ENCODE assay signal across 38 cellular contexts in genomic region chr11:83858694-83859093, GRCh38.
"Had no signal": no experiment of that assay in that cellular context is flagged by ENCODE, and none has a peak within 500 bp of the region (broad histone marks: within the 10 kb centered on the region; RNA-seq: fewer than 3 reads in every experiment).

No MANE protein-coding gene starts in this region.

- H3K36me3 Mint-ChIP-seq: activated naive CD4-positive, alpha-beta T cell treated with anti-CD3 and anti-CD28 coated beads, Interleukin-2, amount 50 U/mL, for 24 hours; activated naive CD8-positive, alpha-beta T cell; activated naive CD8-positive, alpha-beta T cell treated with anti-CD3 and anti-CD28 coated beads for 36 hours; activated naive CD8-positive, alpha-beta T cell treated with anti-CD3 and anti-CD28 coated beads, Interleukin-2, amount 10 ng/mL, durations not matched to agents 7 days and 5 days had no signal

- H3K27ac ChIP-seq: adrenal gland, ascending aorta, body of pancreas, brain microvascular endothelial cell, breast epithelium, cardiac muscle cell had no signal

- H3K4me3 ChIP-seq: adrenal gland, ascending aorta, body of pancreas, breast epithelium, cardiac muscle cell had no signal

- DNase-seq: activated effector memory CD4-positive, alpha-beta T cell treated with anti-CD3 and anti-CD28 coated beads, Interleukin-2, amount 50 U/mL, for 16 hours; activated effector memory CD4-positive, alpha-beta T cell treated with Interleukin-2 at 50 U/mL for 16 hours; activated gamma-delta T cell; activated gamma-delta T cell treated with Interleukin-2 at 50 U/mL for 16 hours; activated naive CD4-positive, alpha-beta T cell; activated naive CD4-positive, alpha-beta T cell treated with anti-CD3 and anti-CD28 coated beads for 36 hours; activated naive CD4-positive, alpha-beta T cell treated with anti-CD3 and anti-CD28 coated beads, Interleukin-2, amount 50 U/mL, for 16 hours; activated naive CD8-positive, alpha-beta T cell treated with anti-CD3 and anti-CD28 coated beads for 36 hours; activated naive CD8-positive, alpha-beta T cell treated with anti-CD3 and anti-CD28 coated beads, Interleukin-2, amount 10 ng/mL, durations not matched to agents 7 days and 5 days; activated naive CD8-positive, alpha-beta T cell treated with anti-CD3 and anti-CD28 coated beads, Interleukin-2, amount 50 U/mL, for 24 hours; activated T-cell treated with anti-CD3 and anti-CD28 coated beads, Interleukin-2, amount 50 U/mL, for 1 hour; activated T-cell treated with anti-CD3 and anti-CD28 coated beads, Interleukin-2, amount 50 U/mL, for 24 hours; activated T-cell treated with anti-CD3 and anti-CD28 coated beads, Interleukin-2, amount 50 U/mL, for 4 hours; activated T-cell treated with anti-CD3 and anti-CD28 coated beads, Interleukin-2, amount 50 U/mL, for 48 hours; activated T-cell treated with anti-CD3 and anti-CD28 coated beads, Interleukin-2, amount 50 U/mL, for 72 hours; adrenal gland; amniotic stem cell; amygdala; anterior cingulate cortex; aorta; body of pancreas; brain microvascular endothelial cell; caudate nucleus; central memory CD4-positive, alpha-beta T cell; cerebellar nuclear complex had no signal

- H3K27me3 Mint-ChIP-seq: activated naive CD8-positive, alpha-beta T cell treated with anti-CD3 and anti-CD28 coated beads, Interleukin-2, amount 50 U/mL, for 24 hours; activated T-cell treated with anti-CD3 and anti-CD28 coated beads, Interleukin-2, amount 50 U/mL, for 24 hours; central memory CD8-positive, alpha-beta T cell had no signal

- H3K4me1 ChIP-seq: ascending aorta, breast epithelium had no signal

- H3K36me3 ChIP-seq: adrenal gland, ascending aorta, brain microvascular endothelial cell, breast epithelium, cardiac muscle cell had no signal

- H3K27me3 ChIP-seq: adrenal gland, ascending aorta, body of pancreas, brain microvascular endothelial cell, breast epithelium, cardiac muscle cell had no signal

- ATAC-seq: activated naive CD4-positive, alpha-beta T cell treated with anti-CD3 and anti-CD28 coated beads, Interleukin-2, amount 50 U/mL, for 72 hours; activated naive CD8-positive, alpha-beta T cell treated with anti-CD3 and anti-CD28 coated beads, Interleukin-2, amount 50 U/mL, for 24 hours; activated T-cell treated with anti-CD3 and anti-CD28 coated beads, Interleukin-2, amount 50 U/mL, for 4 hours; activated T-cell treated with anti-CD3 and anti-CD28 coated beads, Interleukin-2, amount 50 U/mL, for 72 hours; activated T-helper 17 cell treated with anti-CD3 and anti-CD28 coated beads, Interleukin-2, amount 50 U/mL, for 72 hours; body of pancreas had no signal

- FAIRE-seq: astrocyte, bronchial epithelial cell had no signal

- H3K4me3 Mint-ChIP-seq: activated naive CD4-positive, alpha-beta T cell treated with anti-CD3 and anti-CD28 coated beads for 36 hours; activated naive CD4-positive, alpha-beta T cell treated with anti-CD3 and anti-CD28 coated beads, Interleukin-2, amount 50 U/mL, for 24 hours; activated naive CD8-positive, alpha-beta T cell; activated naive CD8-positive, alpha-beta T cell treated with anti-CD3 and anti-CD28 coated beads for 36 hours; activated naive CD8-positive, alpha-beta T cell treated with anti-CD3 and anti-CD28 coated beads, Interleukin-2, amount 10 ng/mL, durations not matched to agents 7 days and 5 days; activated naive CD8-positive, alpha-beta T cell treated with anti-CD3 and anti-CD28 coated beads, Interleukin-2, amount 50 U/mL, for 24 hours; activated T-cell treated with anti-CD3 and anti-CD28 coated beads, Interleukin-2, amount 50 U/mL, for 24 hours; activated T-cell treated with anti-CD3 and anti-CD28 coated beads, Interleukin-2, amount 50 U/mL, for 4 hours; activated T-cell treated with anti-CD3 and anti-CD28 coated beads, Interleukin-2, amount 50 U/mL, for 72 hours; activated T-helper 1 cell treated with anti-CD3 and anti-CD28 coated beads, Interleukin-12 subunit alpha, Interleukin-12 subunit beta, Interleukin-2, Interleukin-4 antibody, amounts not matched to agents 30 ng/mL and 10 ng/mL and 1 ng/mL, durations not matched to agents 14 hours and 24 hours and 36 hours; activated T-helper 17 cell treated with anti-CD3 and anti-CD28 coated beads, Interleukin-2, amount 50 U/mL, for 72 hours; brain; central memory CD8-positive, alpha-beta T cell had no signal

- H3K27ac Mint-ChIP-seq: activated naive CD4-positive, alpha-beta T cell treated with anti-CD3 and anti-CD28 coated beads for 36 hours; activated naive CD4-positive, alpha-beta T cell treated with anti-CD3 and anti-CD28 coated beads, Interleukin-2, amount 50 U/mL, for 24 hours; activated naive CD4-positive, alpha-beta T cell treated with anti-CD3 and anti-CD28 coated beads, Interleukin-2, amount 50 U/mL, for 72 hours; activated naive CD8-positive, alpha-beta T cell; activated naive CD8-positive, alpha-beta T cell treated with anti-CD3 and anti-CD28 coated beads for 36 hours; activated naive CD8-positive, alpha-beta T cell treated with anti-CD3 and anti-CD28 coated beads, Interleukin-2, amount 10 ng/mL, durations not matched to agents 7 days and 5 days; activated naive CD8-positive, alpha-beta T cell treated with anti-CD3 and anti-CD28 coated beads, Interleukin-2, amount 50 U/mL, for 24 hours; activated T-cell treated with anti-CD3 and anti-CD28 coated beads, Interleukin-2, amount 50 U/mL, for 24 hours; activated T-cell treated with anti-CD3 and anti-CD28 coated beads, Interleukin-2, amount 50 U/mL, for 72 hours; activated T-helper 1 cell treated with anti-CD3 and anti-CD28 coated beads, Interleukin-12 subunit alpha, Interleukin-12 subunit beta, Interleukin-2, Interleukin-4 antibody, amounts not matched to agents 30 ng/mL and 10 ng/mL and 1 ng/mL, durations not matched to agents 14 hours and 24 hours and 36 hours; activated T-helper 17 cell treated with anti-CD3 and anti-CD28 coated beads, Interleukin-2, amount 50 U/mL, for 72 hours; activated T-helper 2 cell treated with anti-CD3 and anti-CD28 coated beads, Interferon-gamma antibody, Interleukin-2, Interleukin-4, amounts not matched to agents 10 μg/mL and 5 μg/mL and 100 μg/mL, durations not matched to agents 14 hours and 24 hours and 36 hours; brain had no signal

- H3K4me1 Mint-ChIP-seq: activated naive CD4-positive, alpha-beta T cell treated with anti-CD3 and anti-CD28 coated beads, Interleukin-2, amount 50 U/mL, for 24 hours; activated naive CD8-positive, alpha-beta T cell treated with anti-CD3 and anti-CD28 coated beads for 36 hours; activated naive CD8-positive, alpha-beta T cell treated with anti-CD3 and anti-CD28 coated beads, Interleukin-2, amount 10 ng/mL, durations not matched to agents 7 days and 5 days; activated naive CD8-positive, alpha-beta T cell treated with anti-CD3 and anti-CD28 coated beads, Interleukin-2, amount 50 U/mL, for 24 hours; activated T-helper 17 cell treated with anti-CD3 and anti-CD28 coated beads, Interleukin-2, amount 50 U/mL, for 72 hours; brain; central memory CD8-positive, alpha-beta T cell had no signal
